Comparison of ENCODE assay signal across 8 cellular contexts in the genomic region with DNA sequence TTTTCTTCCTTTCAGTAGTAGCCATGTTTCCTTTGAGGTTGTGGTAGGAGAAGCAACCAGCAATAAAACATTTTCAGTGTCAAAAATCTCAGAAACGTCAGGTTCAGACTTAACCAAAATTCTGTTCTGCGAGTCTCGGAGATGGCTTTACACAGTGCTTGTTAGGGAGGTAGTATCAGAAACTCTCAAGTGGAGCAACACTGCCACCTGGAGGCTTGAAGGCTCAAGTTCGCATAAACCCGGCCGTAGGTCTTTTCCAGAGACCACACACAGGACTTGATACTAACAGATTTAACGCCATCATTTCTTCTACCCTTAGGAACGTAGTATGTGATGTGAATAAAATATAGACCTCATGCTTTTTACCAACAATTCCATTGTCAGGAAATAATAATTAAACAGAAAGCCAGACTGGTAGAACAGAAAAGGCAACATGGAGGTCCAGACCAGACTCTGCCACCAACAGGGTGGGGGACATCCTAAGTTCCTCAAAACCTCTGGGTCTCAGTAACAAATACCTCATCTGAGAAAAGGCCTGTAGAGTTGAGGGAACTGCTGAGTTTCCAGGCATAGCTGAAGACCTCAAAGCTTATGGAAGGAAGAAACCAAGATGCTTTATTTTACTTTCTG. TPM values are rescaled to one million over a fixed set of nuclear protein-coding genes. Genes with fewer than 3 reads are reported as not detected.
A peak's percentile ranks its signal among the peaks of the same experiment; 100 is the strongest.
DNase-seq lines count a peak whose midpoint lies in the region; ATAC-seq, FAIRE-seq and TF ChIP-seq lines count a peak whose summit lies in the region.

No MANE protein-coding gene starts in this region.

- ATAC-seq in HG03378 (IDR thresholded peaks at IDR 0.05; ENCODE audit: unreplicated experiment): peak; percentile 85

- peak overlapping the region; percentile 91; the same call in 1 of the 2 replicates for H3K4me3 ChIP-seq in BLaER1
- H3K4me3 ChIP-seq in coronary artery: peak overlapping the region; percentile 5
- no peak overlapping the region for H3K4me3 ChIP-seq in lower leg skin (ENCODE audit: low read depth, poor library complexity, severe bottlenecking)

- peak; percentile 94 for FAIRE-seq in GM19239 (lab: Jason Lieb, UNC)

- H3K36me3 ChIP-seq in BLaER1: peaks cover 52% of the 10 kb centered on the region

- no peaks in the 10 kb centered on the region for H3K27me3 ChIP-seq in BLaER1

- 0% methylated on average over 8 of the region's 8 CpGs for WGBS in lower leg skin, 2 donors

- DNase-seq in GM19239 (ENCODE audit: insufficient read length, low spot score) (no peak), NCI-H510A (lab: John Stamatoyannopoulos, UW) (peak; percentile 18), coronary artery (ENCODE audit: low spot score) (peak; percentile 81), lower leg skin (ENCODE audit: low spot score in 2 of 2) (peak; percentile 89 to 94)
- DNase-seq in activated CD4-positive, alpha-beta T cell treated with anti-CD3 and anti-CD28 coated beads for 4 hours: peak; percentile 81 to 91
- peak; percentile 65 to 72 (median 67) for DNase-seq in stimulated activated CD4-positive, alpha-beta T cell treated with anti-CD3 and anti-CD28 coated beads, TNF-alpha, amount 100 ng/mL, for 1 hour (ENCODE audit: low read depth in 3 of 3, low spot score in 1 of 3)

- intact Hi-C loops in lower leg skin (cut with DNase I; ENCODE audit: low total_unique reads): loop anchor here (5.0 kb wide), 1 partner anchor 741 kb away; no protein-coding TSS in a partner anchor

- peaks cover 59% of the 10 kb centered on the region for H3K4me1 ChIP-seq in BLaER1

- TF ChIP-seq CTCF in coronary artery (IDR thresholded peaks at IDR 0.05) (peak; percentile 45), lower leg skin (IDR thresholded peaks at IDR 0.05) (peak in 1 of 3 donors; percentile 65)

- TF ChIP-seq POLR2A in lower leg skin (IDR thresholded peaks at IDR 0.05): no peak

- no peaks in the 10 kb centered on the region for H3K9me3 ChIP-seq in BLaER1

- H3K27ac ChIP-seq in BLaER1 (no peak overlapping the region), coronary artery (no peak overlapping the region)

- H4K20me1 ChIP-seq in BLaER1: peaks cover 95% of the 10 kb centered on the region

- peak overlapping the region; percentile 79 for H3K4me2 ChIP-seq in BLaER1

- H3K9ac ChIP-seq in BLaER1: peak overlapping the region; percentile 6; the same call in 1 of the 2 replicates

RNA-seq across cellular contexts. Expression of gene PTGER4, which starts 8.5 kb away (rescaled TPM):
- 10 to 100 TPM; 14.6 to 27.3 (median 20.8) TPM for total RNA-seq in lower leg skin
